In genomic region chr6:45590225-45590624, GRCh38 we compare ENCODE assay signal across 10 cellular contexts.
DNase-seq lines count a peak whose midpoint lies in the region; ATAC-seq and TF ChIP-seq lines count a peak whose summit lies in the region.
"Had no signal": no experiment of that assay in that cellular context is flagged by ENCODE, and none has a peak within 500 bp of the region (broad histone marks: within the 10 kb centered on the region; RNA-seq: fewer than 3 reads in every experiment).

No MANE protein-coding gene starts in this region.

- H3K9me3 Mint-ChIP-seq in activated CD4-positive, alpha-beta T cell treated with anti-CD3 and anti-CD28 coated beads, Interleukin-2, amount 10 ng/mL, durations not matched to agents 24 days and 14 days = no peaks in the 10 kb centered on the region
- H3K9me3 Mint-ChIP-seq in stimulated activated naive CD8-positive, alpha-beta T cell treated with anti-CD3 and anti-CD28 coated beads, Interleukin-15, Interleukin-2, amounts not matched to agents 100 ng/mL and 50 ng/mL, for 24 hours = no peaks in the 10 kb centered on the region

- intact Hi-C loops in activated CD4-positive, alpha-beta T cell treated with anti-CD3 and anti-CD28 coated beads, Interleukin-2, amount 10 ng/mL, durations not matched to agents 24 days and 14 days (cut with micrococcal nuclease) = loop anchor here (1.0 to 10.0 kb wide), 3 partner anchors 35 to 120 kb away; no protein-coding TSS in a partner anchor
- intact Hi-C loops in lower leg skin (cut with DNase I; ENCODE audit: low total_unique reads) = no loop called here

- ATAC-seq in T-helper 17 cell (no peak), HG03565 (IDR thresholded peaks at IDR 0.05; ENCODE audit: unreplicated experiment) (no peak)

- H3K9me3 ChIP-seq in T-helper 17 cell (ENCODE audit: control insufficient read depth, low read length, poor library complexity, severe bottlenecking) = no peaks in the 10 kb centered on the region
- H3K9me3 ChIP-seq: BLaER1 had no signal

- peaks cover 2% of the 10 kb centered on the region for H3K36me3 Mint-ChIP-seq in activated CD4-positive, alpha-beta T cell treated with anti-CD3 and anti-CD28 coated beads, Interleukin-2, amount 10 ng/mL, durations not matched to agents 24 days and 14 days (ENCODE audit: low read depth)
- H3K36me3 Mint-ChIP-seq in T-helper 17 cell (ENCODE audit: low read depth) = peaks cover 2% of the 10 kb centered on the region
- H3K36me3 Mint-ChIP-seq in stimulated activated naive CD8-positive, alpha-beta T cell treated with anti-CD3 and anti-CD28 coated beads, Interleukin-15, Interleukin-2, amounts not matched to agents 100 ng/mL and 50 ng/mL, for 24 hours (ENCODE audit: low read depth) = no peaks in the 10 kb centered on the region

- TF ChIP-seq CTCF in fibroblast of villous mesenchyme (IDR thresholded peaks at IDR 0.05; ENCODE audit: insufficient read depth, low read depth, low read length) = no peak
- TF ChIP-seq CTCF in lower leg skin (IDR thresholded peaks at IDR 0.05) = no peak

- H3K27ac Mint-ChIP-seq in activated CD4-positive, alpha-beta T cell treated with anti-CD3 and anti-CD28 coated beads, Interleukin-2, amount 10 ng/mL, durations not matched to agents 24 days and 14 days = peak overlapping the region; percentile 57
- H3K27ac Mint-ChIP-seq in T-helper 17 cell = peak overlapping the region; percentile 95
- H3K27ac Mint-ChIP-seq in stimulated activated naive CD8-positive, alpha-beta T cell treated with anti-CD3 and anti-CD28 coated beads, Interleukin-15, Interleukin-2, amounts not matched to agents 100 ng/mL and 50 ng/mL, for 24 hours = peak overlapping the region; percentile 76

- no peak for TF ChIP-seq POLR2A in lower leg skin (IDR thresholded peaks at IDR 0.05)

- no peaks in the 10 kb centered on the region for H3K27me3 Mint-ChIP-seq in activated CD4-positive, alpha-beta T cell treated with anti-CD3 and anti-CD28 coated beads, Interleukin-2, amount 10 ng/mL, durations not matched to agents 24 days and 14 days
- H3K27me3 Mint-ChIP-seq in T-helper 17 cell = no peaks in the 10 kb centered on the region
- H3K27me3 Mint-ChIP-seq in stimulated activated naive CD8-positive, alpha-beta T cell treated with anti-CD3 and anti-CD28 coated beads, Interleukin-15, Interleukin-2, amounts not matched to agents 100 ng/mL and 50 ng/mL, for 24 hours = no peaks in the 10 kb centered on the region

- WGBS in lower leg skin, 2 donors = 34 to 35% methylated on average over 4 of the region's 4 CpGs

- no peak overlapping the region for H3K4me3 Mint-ChIP-seq in activated CD4-positive, alpha-beta T cell treated with anti-CD3 and anti-CD28 coated beads, Interleukin-2, amount 10 ng/mL, durations not matched to agents 24 days and 14 days
- peak overlapping the region; percentile 49 for H3K4me3 Mint-ChIP-seq in T-helper 17 cell
- no peak overlapping the region for H3K4me3 Mint-ChIP-seq in stimulated activated naive CD8-positive, alpha-beta T cell treated with anti-CD3 and anti-CD28 coated beads, Interleukin-15, Interleukin-2, amounts not matched to agents 100 ng/mL and 50 ng/mL, for 24 hours

- peak; percentile 54 for DNase-seq in activated CD4-positive, alpha-beta T cell treated with anti-CD3 and anti-CD28 coated beads, Interleukin-2, amount 10 ng/mL, durations not matched to agents 24 days and 14 days
- no peak for DNase-seq in activated CD4-positive, alpha-beta T cell treated with anti-CD3 and anti-CD28 coated beads, Interleukin-2, amount 50 U/mL, for 4 hours
- no peak for DNase-seq in T-helper 17 cell
- peak; percentile 96 for DNase-seq in fibroblast of villous mesenchyme (ENCODE audit: low read depth)
- DNase-seq in lower leg skin (ENCODE audit: low spot score in 2 of 2) = no peak
- no peak for DNase-seq in mesenteric fat pad (ENCODE audit: low spot score)
- DNase-seq: activated naive CD4-positive, alpha-beta T cell had no signal

- H3K4me3 ChIP-seq in fibroblast of villous mesenchyme (ENCODE audit: low read depth, low read length) (no peak overlapping the region), lower leg skin (ENCODE audit: low read depth, poor library complexity, severe bottlenecking) (no peak overlapping the region)
- H3K4me3 ChIP-seq: BLaER1 had no signal

- H3K4me1 Mint-ChIP-seq in activated CD4-positive, alpha-beta T cell treated with anti-CD3 and anti-CD28 coated beads, Interleukin-2, amount 10 ng/mL, durations not matched to agents 24 days and 14 days = peaks cover 75% of the 10 kb centered on the region
- H3K4me1 Mint-ChIP-seq in T-helper 17 cell = peaks cover 60% of the 10 kb centered on the region
- H3K4me1 Mint-ChIP-seq in stimulated activated naive CD8-positive, alpha-beta T cell treated with anti-CD3 and anti-CD28 coated beads, Interleukin-15, Interleukin-2, amounts not matched to agents 100 ng/mL and 50 ng/mL, for 24 hours (ENCODE audit: low read depth) = peaks cover 96% of the 10 kb centered on the region

Comparison
In these comparisons a context has a peak if more than half of its experiments do, and no peak if none do; other contexts are left out.
1. DNase-seq: peak in activated CD4-positive, alpha-beta T cell treated with anti-CD3 and anti-CD28 coated beads, Interleukin-2, amount 10 ng/mL, durations not matched to agents 24 days and 14 days (single experiment) and fibroblast of villous mesenchyme (single experiment); none in activated CD4-positive, alpha-beta T cell treated with anti-CD3 and anti-CD28 coated beads, Interleukin-2, amount 50 U/mL, for 4 hours (0 of 2), T-helper 17 cell (0 of 3), lower leg skin (0 of 2) and mesenteric fat pad (single experiment).
2. Peak in every context shown above with its lines, with median percentiles within 50 percentile points of each other: H3K27ac Mint-ChIP-seq.